ENCODE assay signal across 13 cellular contexts in the genomic region with DNA sequence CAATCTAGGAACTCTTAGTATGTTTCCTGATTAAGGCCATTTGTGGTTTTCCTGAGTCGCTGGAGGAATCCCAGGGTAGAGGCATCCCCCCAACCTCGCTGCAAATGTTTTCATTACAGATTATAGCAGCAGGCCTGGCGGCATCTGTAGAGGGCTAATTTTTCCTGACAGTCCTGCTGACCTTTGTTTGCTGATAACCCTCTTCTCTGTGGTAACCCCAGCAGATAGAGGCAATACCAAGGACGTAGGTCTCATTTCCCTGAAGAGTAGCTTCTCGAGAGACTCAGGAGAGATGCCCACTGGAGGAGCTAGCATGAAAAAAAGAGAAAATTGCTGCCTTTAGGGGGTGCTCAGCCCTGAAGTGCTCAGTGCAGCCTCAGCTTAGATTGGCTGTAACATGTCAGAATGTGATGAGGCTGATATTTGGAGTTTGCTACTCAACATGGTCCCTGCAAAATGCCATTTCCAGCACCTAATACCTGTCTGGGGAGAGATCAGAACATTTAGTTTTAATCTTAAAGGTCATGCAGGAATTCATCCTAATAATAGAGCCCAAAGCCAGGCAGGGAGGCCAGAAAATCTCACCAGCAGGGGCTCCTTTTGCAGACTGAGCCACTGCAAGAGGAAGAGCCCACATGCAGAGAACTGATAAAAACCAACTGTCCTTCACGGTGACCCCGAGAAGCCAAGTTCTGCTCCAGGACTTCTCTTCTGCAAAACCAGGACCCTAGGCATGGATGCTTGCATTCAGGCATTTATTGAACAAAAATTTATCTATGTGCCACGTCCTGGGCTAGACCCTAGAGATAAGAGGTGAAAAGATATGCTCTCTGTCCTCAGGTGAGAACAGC.
DNase-seq lines count a peak whose midpoint lies in the region; ATAC-seq and TF ChIP-seq lines count a peak whose summit lies in the region.
"Had no signal": no experiment of that assay in that cellular context is flagged by ENCODE, and none has a peak within 500 bp of the region (broad histone marks: within the 10 kb centered on the region; RNA-seq: fewer than 3 reads in every experiment).

No MANE protein-coding gene starts in this region.

- ATAC-seq in DND-41 (ENCODE audit: insufficient read depth, low read depth) (no peak), WTC11 (peak; percentile 58), HG03342 (IDR thresholded peaks at IDR 0.05; ENCODE audit: unreplicated experiment) (no peak)
- ATAC-seq: activated naive CD8-positive, alpha-beta T cell treated with anti-CD3 and anti-CD28 coated beads, Interleukin-2, amount 50 U/mL, for 24 hours; sciatic nerve had no signal

- DNase-seq in DND-41 (no peak), WTC11 (ENCODE audit: low spot score) (no peak), mesothelial cell of epicardium (ENCODE audit: low spot score in 2 of 2, unreplicated experiment in 2 of 2) (no peak), LoVo (ENCODE audit: low spot score) (no peak), testis (no peak)
- DNase-seq in stimulated activated CD4-positive, alpha-beta T cell treated with anti-CD3 and anti-CD28 coated beads, Interleukin-2, amount 100 ng/mL, for 24 hours: no peak
- DNase-seq: activated CD8-positive, alpha-beta memory T cell treated with anti-CD3 and anti-CD28 coated beads, Interleukin-2, amount 50 U/mL, for 48 hours; activated naive CD8-positive, alpha-beta T cell treated with anti-CD3 and anti-CD28 coated beads, Interleukin-2, amount 50 U/mL, for 24 hours; dermis blood vessel endothelial cell; NCI-H446 treated with DMSO at 0.1 percent for 48 hours had no signal

- no peaks in the 10 kb centered on the region for H3K36me3 Mint-ChIP-seq in WTC11
- H3K36me3 Mint-ChIP-seq in mesothelial cell of epicardium: no peaks in the 10 kb centered on the region

- H3K36me3 ChIP-seq in DND-41 (ENCODE audit: insufficient read depth, low read length) (no peaks in the 10 kb centered on the region), Loucy (ENCODE audit: insufficient read depth, low read length) (no peaks in the 10 kb centered on the region), testis (ENCODE audit: low read depth, missing control alignments) (no peaks in the 10 kb centered on the region)

- intact Hi-C loops in testis (cut with DNase I; ENCODE audit: low total_unique reads): no loop called here

- no peaks in the 10 kb centered on the region for H3K9me3 Mint-ChIP-seq in WTC11
- H3K9me3 Mint-ChIP-seq in mesothelial cell of epicardium: no peaks in the 10 kb centered on the region
- H3K9me3 Mint-ChIP-seq: activated naive CD8-positive, alpha-beta T cell treated with anti-CD3 and anti-CD28 coated beads, Interleukin-2, amount 50 U/mL, for 24 hours had no signal

- H3K9ac ChIP-seq in DND-41 (ENCODE audit: low read depth, low read length) (no peak overlapping the region), Loucy (ENCODE audit: low read depth, low read length, poor library complexity, severe bottlenecking) (no peak overlapping the region)

- no peak for TF ChIP-seq POLR2A in testis (IDR thresholded peaks at IDR 0.05)

- H3K4me2 ChIP-seq in DND-41 (ENCODE audit: insufficient read depth, low read length): no peak overlapping the region
- no peak overlapping the region for H3K4me2 ChIP-seq in Loucy (ENCODE audit: low read depth, low read length, poor library complexity, severe bottlenecking)

- H2AFZ ChIP-seq in DND-41 (ENCODE audit: low read depth, low read length): no peak overlapping the region
- no peak overlapping the region for H2AFZ ChIP-seq in Loucy (ENCODE audit: low read length)

- H3K27ac Mint-ChIP-seq in WTC11 (peak overlapping the region; percentile 61; the same call in 1 of the 2 replicates), mesothelial cell of epicardium (peak overlapping the region; percentile 34)
- H3K27ac Mint-ChIP-seq: activated naive CD8-positive, alpha-beta T cell treated with anti-CD3 and anti-CD28 coated beads, Interleukin-2, amount 50 U/mL, for 24 hours had no signal

- H3K4me1 Mint-ChIP-seq in WTC11 (peaks cover 83% of the 10 kb centered on the region), mesothelial cell of epicardium (peaks cover 43% of the 10 kb centered on the region)
- H3K4me1 Mint-ChIP-seq: activated naive CD8-positive, alpha-beta T cell treated with anti-CD3 and anti-CD28 coated beads, Interleukin-2, amount 50 U/mL, for 24 hours had no signal

- CTCF ChIA-PET in WTC11 (lab: Charles Lee): interaction anchor here (0.7 to 1.1 kb wide), 6 partner anchors 20 to 817 kb away, joined by 3 to 6 read pairs (median 4); no protein-coding TSS in a partner anchor

- POLR2A ChIA-PET in WTC11 (lab: Charles Lee): interaction anchor here (0.6 kb wide), 1 partner anchor 1047 kb away, joined by 3 read pairs; no protein-coding TSS in a partner anchor

- 52 to 71% methylated on average over 8 of the region's 8 CpGs for WGBS in testis, 2 donors

- H3K27me3 ChIP-seq in DND-41 (ENCODE audit: insufficient read depth, low read length, poor library complexity): no peaks in the 10 kb centered on the region
- no peaks in the 10 kb centered on the region for H3K27me3 ChIP-seq in Loucy (ENCODE audit: insufficient read depth, low read length, poor library complexity, severe bottlenecking)
- H3K27me3 ChIP-seq in testis: no peaks in the 10 kb centered on the region

- H4K20me1 ChIP-seq in DND-41 (ENCODE audit: insufficient read depth, low read length): no peaks in the 10 kb centered on the region
- no peaks in the 10 kb centered on the region for H4K20me1 ChIP-seq in Loucy (ENCODE audit: insufficient read depth, low read length, poor library complexity, severe bottlenecking)

- H3K4me1 ChIP-seq in DND-41 (ENCODE audit: insufficient read depth, low read length) (peaks cover 19% of the 10 kb centered on the region), Loucy (ENCODE audit: insufficient read depth, low read length, poor library complexity, severe bottlenecking) (peaks cover 17% of the 10 kb centered on the region), testis (peaks cover 12% of the 10 kb centered on the region)

- no peaks in the 10 kb centered on the region for H3K27me3 Mint-ChIP-seq in WTC11 (ENCODE audit: low read depth)
- no peaks in the 10 kb centered on the region for H3K27me3 Mint-ChIP-seq in mesothelial cell of epicardium (ENCODE audit: low read depth)
- H3K27me3 Mint-ChIP-seq: activated naive CD8-positive, alpha-beta T cell treated with anti-CD3 and anti-CD28 coated beads, Interleukin-2, amount 50 U/mL, for 24 hours had no signal

- H3K4me3 Mint-ChIP-seq in WTC11 (no peak overlapping the region), mesothelial cell of epicardium (no peak overlapping the region)
- H3K4me3 Mint-ChIP-seq: activated naive CD8-positive, alpha-beta T cell treated with anti-CD3 and anti-CD28 coated beads, Interleukin-2, amount 50 U/mL, for 24 hours had no signal

- no peak overlapping the region for H3K27ac ChIP-seq in DND-41 (ENCODE audit: low read length)
- no peak overlapping the region for H3K27ac ChIP-seq in testis

- TF ChIP-seq CTCF in DND-41 (IDR thresholded peaks at IDR 0.05; ENCODE audit: borderline replicate concordance, extremely low read depth, low read length, poor library complexity, severe bottlenecking) (peak; percentile 19), Loucy (conservative IDR thresholded peaks at IDR 0.05; ENCODE audit: low read length) (peak; percentile 45), WTC11 (IDR thresholded peaks at IDR 0.05) (no peak), mesothelial cell of epicardium (IDR thresholded peaks at IDR 0.05; ENCODE audit: unreplicated experiment) (no peak), testis (IDR thresholded peaks at IDR 0.05) (peak in 1 of 3 experiments; percentile 7)

- no peaks in the 10 kb centered on the region for H3K9me2 ChIP-seq in Loucy (replicated peaks; ENCODE audit: low read depth, low read length)

- no peaks in the 10 kb centered on the region for H3F3A ChIP-seq in Loucy (ENCODE audit: low read depth)

- no peaks in the 10 kb centered on the region for H3K79me2 ChIP-seq in DND-41 (ENCODE audit: insufficient read depth, low read length)
- H3K79me2 ChIP-seq in Loucy (ENCODE audit: insufficient read depth, low read length): no peaks in the 10 kb centered on the region

- no peaks in the 10 kb centered on the region for H3K9me3 ChIP-seq in DND-41 (ENCODE audit: insufficient read depth, low read length, severe bottlenecking)
- no peaks in the 10 kb centered on the region for H3K9me3 ChIP-seq in Loucy (ENCODE audit: insufficient read depth, low read depth, low read length)
- H3K9me3 ChIP-seq in testis: no peaks in the 10 kb centered on the region

- H3K4me3 ChIP-seq in DND-41 (ENCODE audit: low read depth in 1 of 2, low read length in 2 of 2): no peak overlapping the region
- H3K4me3 ChIP-seq in Loucy (ENCODE audit: low read length, poor library complexity, severe bottlenecking): no peak overlapping the region
- no peak overlapping the region for H3K4me3 ChIP-seq in testis

TF ChIP-seq in WTC11, 78 proteins besides CTCF, POLR2A, EP300 and RAD21 (continues in another document):
- TF ChIP-seq, protein P1, sequence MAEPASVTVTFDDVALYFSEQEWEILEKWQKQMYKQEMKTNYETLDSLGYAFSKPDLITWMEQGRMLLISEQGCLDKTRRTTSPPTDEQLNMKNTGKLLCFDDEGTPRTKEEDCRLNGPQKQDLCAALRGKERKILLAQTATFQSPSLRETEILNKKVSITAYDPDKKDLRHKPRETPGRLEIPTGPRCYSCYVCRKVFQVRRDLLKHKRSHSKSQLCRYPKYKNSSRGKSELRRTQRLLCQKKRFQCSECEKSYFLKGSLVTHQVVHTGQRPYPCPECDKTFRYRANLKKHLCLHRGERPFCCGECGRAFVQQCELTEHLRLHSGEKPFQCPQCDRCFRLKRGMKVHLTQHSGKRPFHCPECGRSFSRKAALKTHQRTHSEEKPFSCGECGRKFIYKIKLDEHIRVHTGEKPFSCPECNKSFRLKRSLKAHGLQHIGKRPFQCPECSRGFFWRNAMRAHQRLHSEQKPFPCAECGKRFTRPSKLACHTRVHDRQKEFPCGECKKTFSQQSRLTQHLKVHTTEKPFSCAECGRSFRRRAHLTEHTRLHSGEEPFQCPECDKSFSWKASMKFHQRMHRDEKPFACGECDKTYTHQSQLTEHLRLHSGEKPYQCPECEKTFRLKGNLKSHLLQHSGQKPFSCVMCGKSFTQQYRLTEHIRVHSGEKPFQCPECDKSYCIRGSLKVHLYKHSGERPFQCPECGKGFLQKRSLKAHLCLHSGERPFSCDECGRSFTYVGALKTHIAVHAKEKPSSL (CRISPR knock-in tag; conservative IDR thresholded peaks at IDR 0.05): no peak

Comparison
In these comparisons a context has a peak if more than half of its experiments do, and no peak if none do; other contexts are left out.
1. CTCF ChIP-seq: peak in DND-41 (single experiment) and Loucy (single experiment); none in WTC11 (single experiment) and mesothelial cell of epicardium (single experiment).